14 cellular contexts compared by ENCODE assay signal in the genomic region with DNA sequence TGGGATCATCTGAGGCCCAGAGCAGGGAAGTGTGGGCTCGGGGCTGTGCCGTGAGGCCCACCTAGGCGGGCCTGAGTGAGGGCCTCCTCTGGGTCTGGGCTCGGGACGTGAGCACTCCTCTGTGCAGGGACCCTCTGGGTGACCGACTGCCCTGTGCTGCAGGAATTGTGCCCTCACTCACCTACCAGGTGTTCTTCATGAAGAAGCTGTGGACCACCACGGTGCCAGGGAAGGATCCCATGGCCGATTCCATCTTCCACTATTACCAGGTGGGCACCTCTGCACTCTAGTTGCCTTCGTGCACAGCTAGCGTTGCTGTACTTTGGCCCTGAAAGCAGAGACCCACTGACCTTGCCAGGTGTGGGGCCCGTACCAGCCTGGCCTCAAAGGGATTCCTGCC.
DNase-seq lines count a peak whose midpoint lies in the region; ATAC-seq and TF ChIP-seq lines count a peak whose summit lies in the region.
"Had no signal": no experiment of that assay in that cellular context is flagged by ENCODE, and none has a peak within 500 bp of the region (broad histone marks: within the 10 kb centered on the region; RNA-seq: fewer than 3 reads in every experiment).

No MANE protein-coding gene starts in this region.

- no peak overlapping the region for H3K4me3 Mint-ChIP-seq in endodermal cell
- no peak overlapping the region for H3K4me3 Mint-ChIP-seq in osteocyte (ENCODE audit: unreplicated experiment)
- H3K4me3 Mint-ChIP-seq: CD8-positive, alpha-beta memory T cell had no signal

- H3K9ac ChIP-seq in BLaER1 (no peak overlapping the region), endodermal cell (ENCODE audit: extremely low read depth, low read length, poor library complexity, severe bottlenecking) (no peak overlapping the region)
- H3K9ac ChIP-seq in BLaER1 treated with 17β-estradiol and CSF1 and Interleukin-3, amounts not matched to agents 10 nM and 100 nM = no peak overlapping the region
- H3K9ac ChIP-seq: GM23248 had no signal

- H3K4me1 ChIP-seq in BLaER1 = peaks cover 56% of the 10 kb centered on the region
- peaks cover 31 to 55% (median 46%) of the 10 kb centered on the region in 10 experiments for H3K4me1 ChIP-seq in BLaER1 treated with 17β-estradiol and CSF1 and Interleukin-3, amounts not matched to agents 10 nM and 100 nM
- no peaks in the 10 kb centered on the region for H3K4me1 ChIP-seq in endodermal cell (ENCODE audit: control insufficient read depth, insufficient read depth, low read length)
- H3K4me1 ChIP-seq: A549, BE2C had no signal

- H3K27ac Mint-ChIP-seq in endodermal cell = no peak overlapping the region
- no peak overlapping the region for H3K27ac Mint-ChIP-seq in osteocyte (ENCODE audit: unreplicated experiment)
- H3K27ac Mint-ChIP-seq: CD8-positive, alpha-beta memory T cell had no signal

- H3K27ac ChIP-seq in BLaER1 (peak overlapping the region; percentile 49; the same call in 1 of the 2 replicates), endodermal cell (ENCODE audit: low read depth, low read length) (no peak overlapping the region)
- no peak overlapping the region for H3K27ac ChIP-seq in BLaER1 treated with 17β-estradiol and CSF1 and Interleukin-3, amounts not matched to agents 10 nM and 100 nM
- H3K27ac ChIP-seq: A549, GM23248, HL-60 had no signal

- H3K36me3 ChIP-seq in BLaER1 (peaks cover 6% of the 10 kb centered on the region; the same call in 1 of the 2 replicates), endodermal cell (ENCODE audit: control insufficient read depth, insufficient read depth, low read length) (no peaks in the 10 kb centered on the region)
- peaks cover 0 to 65% (median 0%) of the 10 kb centered on the region in 11 experiments; a peak in 5 of 22 replicates for H3K36me3 ChIP-seq in BLaER1 treated with 17β-estradiol and CSF1 and Interleukin-3, amounts not matched to agents 10 nM and 100 nM
- H3K36me3 ChIP-seq: BE2C had no signal

- TF ChIP-seq CTCF in endodermal cell (conservative IDR thresholded peaks at IDR 0.05) (no peak), osteocyte (IDR thresholded peaks at IDR 0.05) (no peak)

- no peaks in the 10 kb centered on the region for H3K27me3 ChIP-seq in BLaER1
- peaks cover 0 to 22% (median 0%) of the 10 kb centered on the region in 11 experiments; a peak in 4 of 22 replicates for H3K27me3 ChIP-seq in BLaER1 treated with 17β-estradiol and CSF1 and Interleukin-3, amounts not matched to agents 10 nM and 100 nM
- no peaks in the 10 kb centered on the region for H3K27me3 ChIP-seq in endodermal cell (ENCODE audit: control insufficient read depth, insufficient read depth, low read length, poor library complexity, severe bottlenecking)
- H3K27me3 ChIP-seq: BE2C had no signal

- no peaks in the 10 kb centered on the region for H4K20me1 ChIP-seq in BLaER1
- H4K20me1 ChIP-seq in BLaER1 treated with 17β-estradiol and CSF1 and Interleukin-3, amounts not matched to agents 10 nM and 100 nM = peaks cover 0 to 33% (median 0%) of the 10 kb centered on the region in 11 experiments; a peak in 3 of 22 replicates

- H3K4me3 ChIP-seq in BLaER1 = no peak overlapping the region
- H3K4me3 ChIP-seq in BLaER1 treated with 17β-estradiol and CSF1 and Interleukin-3, amounts not matched to agents 10 nM and 100 nM = no peak overlapping the region
- no peak overlapping the region for H3K4me3 ChIP-seq in endodermal cell (ENCODE audit: low read length)
- H3K4me3 ChIP-seq: A549, GM23248 had no signal

- H3K36me3 Mint-ChIP-seq in endodermal cell (ENCODE audit: low read depth) (no peaks in the 10 kb centered on the region), osteocyte (ENCODE audit: unreplicated experiment) (no peaks in the 10 kb centered on the region)
- H3K36me3 Mint-ChIP-seq: CD8-positive, alpha-beta memory T cell had no signal

- ATAC-seq in SK-N-SH treated with all-trans-retinoic acid at 6 μM for 48 hours = no peak
- ATAC-seq: A549 had no signal

- peaks cover 7% of the 10 kb centered on the region for H3K4me1 Mint-ChIP-seq in endodermal cell
- H3K4me1 Mint-ChIP-seq in osteocyte (ENCODE audit: unreplicated experiment) = no peaks in the 10 kb centered on the region
- H3K4me1 Mint-ChIP-seq: CD8-positive, alpha-beta memory T cell had no signal

- WGBS in endodermal cell (ENCODE audit: insufficient coverage in 1 of 2, insufficient read length in 1 of 2), 2 experiments = 90 to 100% methylated on average over 7 to 11 of the region's 11 CpGs

- peaks cover 5% of the 10 kb centered on the region for H3K27me3 Mint-ChIP-seq in endodermal cell (ENCODE audit: insufficient read depth)
- H3K27me3 Mint-ChIP-seq in osteocyte (ENCODE audit: unreplicated experiment) = no peaks in the 10 kb centered on the region

- no peaks in the 10 kb centered on the region for H3K9me3 Mint-ChIP-seq in endodermal cell
- H3K9me3 Mint-ChIP-seq in osteocyte (ENCODE audit: unreplicated experiment) = no peaks in the 10 kb centered on the region
- H3K9me3 Mint-ChIP-seq: CD8-positive, alpha-beta memory T cell had no signal

- peak; percentile 24 for DNase-seq in endodermal cell
- DNase-seq in osteocyte (ENCODE audit: extremely low spot score, unreplicated experiment) = peak; percentile 73
- DNase-seq in activated gamma-delta T cell (lab: John Stamatoyannopoulos, UW) = no peak
- DNase-seq in activated effector memory CD4-positive, alpha-beta T cell treated with anti-CD3 and anti-CD28 coated beads, Interleukin-2, amount 50 U/mL, for 16 hours = no peak
- DNase-seq: BE2C; CD8-positive, alpha-beta memory T cell; DMS53; GF-D8; GM23248 had no signal

- peak overlapping the region; percentile 53 for H3K4me2 ChIP-seq in BLaER1
- peak overlapping the region in 7 of 11 experiments; percentile 26 to 71 (median 41); a peak in 11 of 22 replicates for H3K4me2 ChIP-seq in BLaER1 treated with 17β-estradiol and CSF1 and Interleukin-3, amounts not matched to agents 10 nM and 100 nM
- H3K4me2 ChIP-seq: A549 had no signal

- no peaks in the 10 kb centered on the region for H3K9me3 ChIP-seq in BLaER1
- no peaks in the 10 kb centered on the region for H3K9me3 ChIP-seq in BLaER1 treated with 17β-estradiol and CSF1 and Interleukin-3, amounts not matched to agents 10 nM and 100 nM (replicated peaks in 1 of 11)
- H3K9me3 ChIP-seq in endodermal cell (ENCODE audit: control insufficient read depth, low read length) = no peaks in the 10 kb centered on the region
- H3K9me3 ChIP-seq: A549, BE2C had no signal

TF ChIP-seq in SK-N-SH treated with all-trans-retinoic acid at 6 μM for 48 hours, 23 proteins besides CTCF, POLR2A, EP300 and RAD21 (continues in another document):
- TF ChIP-seq ZNF565 (CRISPR knock-in tag; conservative IDR thresholded peaks at IDR 0.05; ENCODE audit: low read depth) (no peak), PATZ1 (CRISPR knock-in tag; IDR thresholded peaks at IDR 0.05; ENCODE audit: borderline replicate concordance) (no peak), GLIS3 (CRISPR knock-in tag; IDR thresholded peaks at IDR 0.05) (no peak), TSHZ2 (CRISPR knock-in tag; IDR thresholded peaks at IDR 0.05) (no peak), ISL1 (CRISPR knock-in tag; IDR thresholded peaks at IDR 0.05) (no peak), ZFP3 (CRISPR knock-in tag; IDR thresholded peaks at IDR 0.05) (no peak), ARNTL (CRISPR knock-in tag; IDR thresholded peaks at IDR 0.05; ENCODE audit: borderline replicate concordance, low read depth) (no peak), ZNF70 (CRISPR knock-in tag; IDR thresholded peaks at IDR 0.05) (no peak), ESRRG (CRISPR knock-in tag; IDR thresholded peaks at IDR 0.05) (no peak), BACH2 (CRISPR knock-in tag; IDR thresholded peaks at IDR 0.05; ENCODE audit: borderline replicate concordance) (no peak)

Comparison
In these comparisons a context has a peak if more than half of its experiments do, and no peak if none do; other contexts are left out.
1. DNase-seq: peak in endodermal cell (single experiment) and osteocyte (single experiment); none in activated gamma-delta T cell (single experiment) and activated effector memory CD4-positive, alpha-beta T cell treated with anti-CD3 and anti-CD28 coated beads, Interleukin-2, amount 50 U/mL, for 16 hours (single experiment).